Comparison of ENCODE assay signal across 8 cellular contexts in the genomic region with DNA sequence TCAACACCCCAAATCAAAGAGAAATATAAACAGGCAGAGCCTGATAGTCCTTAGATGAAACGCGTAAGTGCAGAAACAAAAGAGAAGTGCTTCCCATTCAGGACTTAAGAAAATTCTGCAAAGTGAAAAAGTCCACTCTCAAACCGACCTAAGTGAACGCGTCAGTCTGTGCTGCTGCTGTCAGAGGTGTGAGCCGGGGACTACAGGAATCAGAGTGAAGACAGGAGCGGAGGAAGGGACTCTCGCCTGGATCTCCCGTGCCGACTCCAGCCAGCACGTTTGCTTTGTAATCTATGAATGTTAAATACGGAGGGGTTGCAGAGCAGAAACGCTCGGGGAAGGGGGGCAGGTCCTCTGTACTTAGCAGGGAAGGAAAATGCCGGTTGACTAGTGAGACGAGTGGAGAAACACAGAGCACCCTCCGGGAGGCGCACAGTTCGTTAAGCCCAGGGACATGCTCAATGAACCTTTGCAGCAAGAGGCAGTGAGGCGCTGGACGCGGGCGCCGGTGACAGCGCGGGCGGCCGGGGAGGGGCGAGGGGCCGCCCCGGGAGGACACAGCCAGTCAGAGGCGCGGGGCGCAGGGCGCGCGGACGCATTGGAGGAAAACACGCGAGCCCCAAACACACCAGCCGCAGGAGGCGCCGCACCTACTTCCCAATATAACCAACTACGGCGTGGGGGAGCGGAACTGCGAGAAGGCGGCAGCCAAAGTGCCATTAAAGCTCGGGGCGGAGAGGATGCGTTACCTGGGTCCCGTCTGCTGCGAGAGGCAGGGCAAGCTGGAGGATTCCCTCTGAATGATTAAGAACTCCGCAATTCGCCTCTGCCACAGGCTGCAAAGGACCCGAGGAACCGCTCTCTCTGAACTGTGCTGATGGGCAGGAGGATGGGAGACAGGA. TPM values are rescaled to one million over a fixed set of nuclear protein-coding genes. Genes with fewer than 3 reads are reported as not detected.
DNase-seq lines count a peak whose midpoint lies in the region; ATAC-seq and TF ChIP-seq lines count a peak whose summit lies in the region.

CNTN5 (plus strand) TSS at position 626 of the 902 bp plus-strand sequence.

- H3K9ac ChIP-seq in HUES64 (ENCODE audit: low read depth, low read length) (peak within 1 kb of the TSS; percentile 61; the same call in 1 of the 2 replicates), colonic mucosa (ENCODE audit: low read depth in 2 of 2, low read length in 2 of 2) (no peak within 1 kb of the TSS)

- DNase-seq in colonic mucosa (peak; percentile 20), right lobe of liver (peak in 2 of 3 donors; percentile 40 to 54), stomach (no peak), cerebellar cortex (ENCODE audit: low spot score) (no peak)

- H3K4me1 ChIP-seq in HUES64 (ENCODE audit: insufficient read depth, low read length) (no peaks in the 10 kb centered on the region), colonic mucosa (no peaks in the 10 kb centered on the region), right lobe of liver (peaks cover 0 to 6% (median 0%) of the 10 kb centered on the region in 4 donors), stomach (peaks cover 0 to 20% (median 10%) of the 10 kb centered on the region in 4 donors)

- TF ChIP-seq CTCF in colonic mucosa (IDR thresholded peaks at IDR 0.05) (no peak), right lobe of liver (IDR thresholded peaks at IDR 0.05) (no peak), stomach (IDR thresholded peaks at IDR 0.05) (no peak)

- TF ChIP-seq EP300 in stomach (IDR thresholded peaks at IDR 0.05), result no peak

- H3K9me3 ChIP-seq in HUES64 (ENCODE audit: insufficient read depth, low read depth, low read length), result no peaks in the 10 kb centered on the region
- no peaks in the 10 kb centered on the region for H3K9me3 ChIP-seq in colonic mucosa
- no peaks in the 10 kb centered on the region for H3K9me3 ChIP-seq in right lobe of liver
- no peaks in the 10 kb centered on the region for H3K9me3 ChIP-seq in stomach

- 4% methylated on average over 57 of the region's 57 CpGs for WGBS in HUES64
- 3% methylated on average over 32 of the region's 57 CpGs for WGBS in right lobe of liver (ENCODE audit: insufficient coverage, low coverage, low lambda C conversion rate, missing lambda C conversion rate)
- 1 to 3% (median 2%) methylated on average over 32 to 57 of the region's 57 CpGs for WGBS in stomach, 5 donors

- H3K27ac ChIP-seq in HUES64 (ENCODE audit: low read depth, low read length) (no peak within 1 kb of the TSS), colonic mucosa (no peak within 1 kb of the TSS), right lobe of liver (no peak within 1 kb of the TSS), stomach (no peak within 1 kb of the TSS)

- H3K4me3 ChIP-seq in HUES64 (ENCODE audit: low read length) (peak within 1 kb of the TSS; percentile 82), colonic mucosa (peak within 1 kb of the TSS; percentile 6), right lobe of liver (peak within 1 kb of the TSS; percentile 4 to 28 (median 13)), stomach (peak within 1 kb of the TSS; percentile 25 to 42 (median 32))

- H3K36me3 ChIP-seq in HUES64 (ENCODE audit: insufficient read depth, low read length) (no peaks in the 10 kb centered on the region), colonic mucosa (no peaks in the 10 kb centered on the region), right lobe of liver (no peaks in the 10 kb centered on the region), stomach (no peaks in the 10 kb centered on the region)

- no peak for TF ChIP-seq POLR2A in right lobe of liver (IDR thresholded peaks at IDR 0.05)
- TF ChIP-seq POLR2A in stomach (IDR thresholded peaks at IDR 0.05), result no peak

- intact Hi-C loops in colonic mucosa (cut with DNase I), result no loop called here
- intact Hi-C loops in right lobe of liver (cut with DNase I), result no loop called here
- intact Hi-C loops in stomach (cut with DNase I; ENCODE audit: low total_unique reads), result no loop called here

- H3K27me3 ChIP-seq in HUES64 (ENCODE audit: insufficient read depth, low read length) (peaks cover 40% of the 10 kb centered on the region), colonic mucosa (no peaks in the 10 kb centered on the region), right lobe of liver (peaks cover 0 to 5% of the 10 kb centered on the region in 2 donors), stomach (peaks cover 0 to 43% (median 18%) of the 10 kb centered on the region in 3 donors)

- peak; percentile 66 for ATAC-seq in GM18498 (IDR thresholded peaks at IDR 0.05; ENCODE audit: unreplicated experiment)
- ATAC-seq in SK-N-SH treated with all-trans-retinoic acid at 6 μM for 48 hours, result peak; percentile 87
- peak; percentile 82 to 88 (median 84) for ATAC-seq in right lobe of liver
- no peak for ATAC-seq in GM19455 (IDR thresholded peaks at IDR 0.05; ENCODE audit: unreplicated experiment)

TF ChIP-seq in SK-N-SH treated with all-trans-retinoic acid at 6 μM for 48 hours, 23 proteins besides CTCF, POLR2A, EP300 and RAD21:
- TF ChIP-seq ZFP30 (CRISPR knock-in tag; IDR thresholded peaks at IDR 0.05), result no peak
- TF ChIP-seq, protein P1, sequence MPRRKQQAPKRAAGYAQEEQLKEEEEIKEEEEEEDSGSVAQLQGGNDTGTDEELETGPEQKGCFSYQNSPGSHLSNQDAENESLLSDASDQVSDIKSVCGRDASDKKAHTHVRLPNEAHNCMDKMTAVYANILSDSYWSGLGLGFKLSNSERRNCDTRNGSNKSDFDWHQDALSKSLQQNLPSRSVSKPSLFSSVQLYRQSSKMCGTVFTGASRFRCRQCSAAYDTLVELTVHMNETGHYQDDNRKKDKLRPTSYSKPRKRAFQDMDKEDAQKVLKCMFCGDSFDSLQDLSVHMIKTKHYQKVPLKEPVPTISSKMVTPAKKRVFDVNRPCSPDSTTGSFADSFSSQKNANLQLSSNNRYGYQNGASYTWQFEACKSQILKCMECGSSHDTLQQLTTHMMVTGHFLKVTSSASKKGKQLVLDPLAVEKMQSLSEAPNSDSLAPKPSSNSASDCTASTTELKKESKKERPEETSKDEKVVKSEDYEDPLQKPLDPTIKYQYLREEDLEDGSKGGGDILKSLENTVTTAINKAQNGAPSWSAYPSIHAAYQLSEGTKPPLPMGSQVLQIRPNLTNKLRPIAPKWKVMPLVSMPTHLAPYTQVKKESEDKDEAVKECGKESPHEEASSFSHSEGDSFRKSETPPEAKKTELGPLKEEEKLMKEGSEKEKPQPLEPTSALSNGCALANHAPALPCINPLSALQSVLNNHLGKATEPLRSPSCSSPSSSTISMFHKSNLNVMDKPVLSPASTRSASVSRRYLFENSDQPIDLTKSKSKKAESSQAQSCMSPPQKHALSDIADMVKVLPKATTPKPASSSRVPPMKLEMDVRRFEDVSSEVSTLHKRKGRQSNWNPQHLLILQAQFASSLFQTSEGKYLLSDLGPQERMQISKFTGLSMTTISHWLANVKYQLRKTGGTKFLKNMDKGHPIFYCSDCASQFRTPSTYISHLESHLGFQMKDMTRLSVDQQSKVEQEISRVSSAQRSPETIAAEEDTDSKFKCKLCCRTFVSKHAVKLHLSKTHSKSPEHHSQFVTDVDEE (CRISPR knock-in tag; IDR thresholded peaks at IDR 0.05), result no peak
- TF ChIP-seq ZFP3 (CRISPR knock-in tag; IDR thresholded peaks at IDR 0.05), result no peak
- TF ChIP-seq ARNTL (CRISPR knock-in tag; IDR thresholded peaks at IDR 0.05; ENCODE audit: borderline replicate concordance, low read depth), result no peak
- TF ChIP-seq TOX (CRISPR knock-in tag; IDR thresholded peaks at IDR 0.05; ENCODE audit: borderline replicate concordance), result no peak
TF ChIP-seq in SK-N-SH treated with all-trans-retinoic acid at 6 μM for 48 hours: peak in this region for 0.

RNA-seq across cellular contexts. Expression of gene CNTN5, which starts in this region (rescaled TPM):
- polyA plus RNA-seq in HUES64 (2013, experiment 1 of 2), result 0.10 TPM
- polyA plus RNA-seq in HUES64 (2013, experiment 2 of 2), result 0.13 TPM
- total RNA-seq in colonic mucosa (not detected), right lobe of liver (under 1 TPM in 2 of 6 experiments, not detected in 4; 0.13 to 0.19 TPM), stomach (1 to 10 TPM in 1 of 5 donors, not detected in 4; 9.9 TPM)
- polyA plus RNA-seq in stomach, result under 1 TPM in 1 of 3 donors, not detected in 2; 0.05 TPM

Comparison
In these comparisons a context has a peak if more than half of its experiments do, and no peak if none do; other contexts are left out.
1. Peak in DNase-seq and H3K4me3 ChIP-seq in colonic mucosa; RNA of the gene not detected or under 1 TPM.
2. Peak in DNase-seq, ATAC-seq and H3K4me3 ChIP-seq in right lobe of liver; RNA of the gene not detected or under 1 TPM.
3. H3K4me3 ChIP-seq: peak in every context shown above with its lines; median percentile 82 in HUES64; 32 in stomach; 13 in right lobe of liver; 6 in colonic mucosa.